3 cellular contexts compared by ENCODE assay signal in the genomic region with DNA sequence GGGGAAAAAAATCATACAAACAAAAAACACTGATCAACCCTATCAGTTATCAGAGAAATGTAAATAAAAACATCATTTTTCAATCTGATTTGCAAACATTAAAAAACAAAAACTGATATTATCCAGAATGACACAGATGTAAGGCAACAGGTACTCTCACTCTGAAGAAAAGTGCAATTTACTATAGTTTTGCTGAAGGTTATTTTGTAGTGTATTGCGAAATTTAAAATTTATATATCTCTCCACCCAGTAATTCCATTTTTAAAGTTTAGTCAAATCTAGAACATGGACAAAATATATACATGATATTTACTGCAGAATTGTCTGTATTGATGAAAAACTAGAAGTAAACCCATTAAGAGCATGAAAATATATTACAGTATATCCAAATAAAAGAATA.
TF ChIP-seq lines count a peak whose summit lies in the region.

No MANE protein-coding gene starts in this region.

TF ChIP-seq in HepG2, 621 proteins besides CTCF, POLR2A, EP300 and RAD21:
- TF ChIP-seq BRD4 (CRISPR knock-in tag; IDR thresholded peaks at IDR 0.05) (no peak), RFX5 (IDR thresholded peaks at IDR 0.05; ENCODE audit: low read depth, low read length) (no peak), ZNF33A (CRISPR knock-in tag; IDR thresholded peaks at IDR 0.05; ENCODE audit: borderline replicate concordance) (no peak), CEBPB (IDR thresholded peaks at IDR 0.05; ENCODE audit: borderline replicate concordance, low read depth, low read length) (peak; percentile 30; the same call in 1 of the 2 replicates), ZNF563 (CRISPR knock-in tag; IDR thresholded peaks at IDR 0.05) (no peak)

TF ChIP-seq in IMR-90, 13 proteins besides CTCF, POLR2A, EP300 and RAD21:
- TF ChIP-seq, protein P1, sequence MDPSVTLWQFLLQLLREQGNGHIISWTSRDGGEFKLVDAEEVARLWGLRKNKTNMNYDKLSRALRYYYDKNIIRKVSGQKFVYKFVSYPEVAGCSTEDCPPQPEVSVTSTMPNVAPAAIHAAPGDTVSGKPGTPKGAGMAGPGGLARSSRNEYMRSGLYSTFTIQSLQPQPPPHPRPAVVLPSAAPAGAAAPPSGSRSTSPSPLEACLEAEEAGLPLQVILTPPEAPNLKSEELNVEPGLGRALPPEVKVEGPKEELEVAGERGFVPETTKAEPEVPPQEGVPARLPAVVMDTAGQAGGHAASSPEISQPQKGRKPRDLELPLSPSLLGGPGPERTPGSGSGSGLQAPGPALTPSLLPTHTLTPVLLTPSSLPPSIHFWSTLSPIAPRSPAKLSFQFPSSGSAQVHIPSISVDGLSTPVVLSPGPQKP (IDR thresholded peaks at IDR 0.05; ENCODE audit: borderline replicate concordance, low read depth, low read length): no peak
- peak; percentile 73 for TF ChIP-seq CEBPB (IDR thresholded peaks at IDR 0.05; ENCODE audit: low read depth, low read length)
TF ChIP-seq in IMR-90: peak in this region for 1.

TF ChIP-seq in K562, 482 proteins besides CTCF, POLR2A, EP300 and RAD21:
- no peak for TF ChIP-seq ZNF695 (CRISPR knock-in tag; IDR thresholded peaks at IDR 0.05)
- no peak for TF ChIP-seq RBFOX2 (IDR thresholded peaks at IDR 0.05; ENCODE audit: low read depth, low read length)
- TF ChIP-seq MAFK (IDR thresholded peaks at IDR 0.05; ENCODE audit: low read length): no peak
- no peak for TF ChIP-seq CEBPG (CRISPR knock-in tag; IDR thresholded peaks at IDR 0.05)
- TF ChIP-seq CEBPG (tag; conservative IDR thresholded peaks at IDR 0.05 in 1 of 2, IDR thresholded peaks at IDR 0.05 in 1 of 2): peak; percentile 47 to 92; a peak in 3 of 4 replicates
- TF ChIP-seq PML (IDR thresholded peaks at IDR 0.05; ENCODE audit: low read length): no peak
- TF ChIP-seq CEBPB (tag; IDR thresholded peaks at IDR 0.05): peak; percentile 88
- TF ChIP-seq BRF1 (IDR thresholded peaks at IDR 0.05; ENCODE audit: borderline replicate concordance, extremely low read depth, insufficient read length): no peak
- no peak for TF ChIP-seq ZNF444 (CRISPR knock-in tag; IDR thresholded peaks at IDR 0.05)
